In genomic region chr12:6954316-6954710, GRCh38 we compare ENCODE assay signal across 1 cellular context.
TF ChIP-seq lines count a peak whose summit lies in the region.

No MANE protein-coding gene starts in this region.

TF ChIP-seq in HEK293T, 16 proteins besides CTCF, POLR2A, EP300 and RAD21:
- TF ChIP-seq ELF4 (IDR thresholded peaks at IDR 0.05) (no peak), BHLHE40 (IDR thresholded peaks at IDR 0.05; ENCODE audit: borderline replicate concordance) (no peak), ARNT (IDR thresholded peaks at IDR 0.05) (no peak), ZNF384 (IDR thresholded peaks at IDR 0.05) (no peak), LEF1 (IDR thresholded peaks at IDR 0.05; ENCODE audit: borderline replicate concordance) (no peak), L3MBTL2 (conservative IDR thresholded peaks at IDR 0.05) (no peak), TARDBP (IDR thresholded peaks at IDR 0.05) (no peak), FOXA1 (IDR thresholded peaks at IDR 0.05) (no peak), SUZ12 (IDR thresholded peaks at IDR 0.05) (no peak), HDGF (IDR thresholded peaks at IDR 0.05; ENCODE audit: borderline replicate concordance) (no peak), SP1 (IDR thresholded peaks at IDR 0.05) (no peak), CTBP1 (IDR thresholded peaks at IDR 0.05; ENCODE audit: borderline replicate concordance) (no peak), FOXM1 (IDR thresholded peaks at IDR 0.05; ENCODE audit: borderline replicate concordance) (no peak), PKNOX1 (IDR thresholded peaks at IDR 0.05) (no peak), FOXK2 (IDR thresholded peaks at IDR 0.05) (no peak), NFRKB (IDR thresholded peaks at IDR 0.05) (no peak)
